Comparison of ENCODE assay signal across 9 cellular contexts in genomic region chr7:94295805-94296204, GRCh38.
A peak's percentile ranks its signal among the peaks of the same experiment; 100 is the strongest.
DNase-seq lines count a peak whose midpoint lies in the region; TF ChIP-seq lines count a peak whose summit lies in the region.
"Had no signal": no experiment of that assay in that cellular context is flagged by ENCODE, and none has a peak within 500 bp of the region (broad histone marks: within the 10 kb centered on the region; RNA-seq: fewer than 3 reads in every experiment).

No MANE protein-coding gene starts in this region.

- DNase-seq in HPDE6-E6E7 (ENCODE audit: extremely low spot score) (peak; percentile 23), SK-N-SH (peak; percentile 39), right atrium auricular region (ENCODE audit: low spot score) (no peak), suprapubic skin (ENCODE audit: low spot score in 2 of 2) (no peak), NCI-H510A (lab: John Stamatoyannopoulos, UW) (no peak), H7 (no peak), NCI-H345 (lab: John Stamatoyannopoulos, UW) (no peak)
- DNase-seq in activated T-cell treated with anti-CD3 and anti-CD28 coated beads, Interleukin-2, amount 50 U/mL, for 48 hours = no peak

- no peak; a peak in 1 of 4 replicates for TF ChIP-seq EP300 in SK-N-SH (IDR thresholded peaks at IDR 0.05; ENCODE audit: borderline replicate concordance in 1 of 2, low read depth in 1 of 2, low read length in 1 of 2)
- no peak for TF ChIP-seq EP300 in suprapubic skin (IDR thresholded peaks at IDR 0.05)

- H3K9me3 ChIP-seq in SK-N-SH (no peaks in the 10 kb centered on the region), right atrium auricular region (no peaks in the 10 kb centered on the region), suprapubic skin (no peaks in the 10 kb centered on the region)
- H3K9me3 ChIP-seq: neutrophil had no signal

- 44% methylated on average over 4 of the region's 4 CpGs for WGBS in SK-N-SH (ENCODE audit: low lambda C conversion rate)
- 36% methylated on average over 4 of the region's 4 CpGs for WGBS in suprapubic skin

- no peak for TF ChIP-seq POLR2A in suprapubic skin (IDR thresholded peaks at IDR 0.05)

- CTCF ChIA-PET in SK-N-SH (lab: Yijun Ruan, JAX) = interaction anchor here (0.5 to 18.6 kb wide), 35 partner anchors 8 to 1232 kb away, joined by 3 to 344 read pairs (median 4); partner anchors contain the start of genes COL1A2 and GNG11

- no peaks in the 10 kb centered on the region for H3K36me3 ChIP-seq in SK-N-SH (replicated peaks in 1 of 2; ENCODE audit: control insufficient read depth in 1 of 2, insufficient read depth in 2 of 2, low read length in 1 of 2)
- H3K36me3 ChIP-seq in right atrium auricular region = no peaks in the 10 kb centered on the region
- H3K36me3 ChIP-seq in suprapubic skin = no peaks in the 10 kb centered on the region
- no peaks in the 10 kb centered on the region for H3K36me3 ChIP-seq in H7 (replicated peaks; ENCODE audit: control insufficient read depth, insufficient read depth, low read length)
- H3K36me3 ChIP-seq: neutrophil had no signal

- H3K79me2 ChIP-seq in SK-N-SH (ENCODE audit: insufficient read depth) = no peaks in the 10 kb centered on the region

- TF ChIP-seq CTCF in SK-N-SH (IDR thresholded peaks at IDR 0.05) (peak; percentile 90), right atrium auricular region (IDR thresholded peaks at IDR 0.05) (peak; percentile 33 to 59), suprapubic skin (IDR thresholded peaks at IDR 0.05) (peak; percentile 37 to 44)

- peak overlapping the region; percentile 44 for H2AFZ ChIP-seq in SK-N-SH (ENCODE audit: low read depth)

- H3K4me2 ChIP-seq in SK-N-SH = 0 out of 2 replicates have a peak overlapping the region, but pooled peaks have one; percentile 20

- H3K9me2 ChIP-seq in SK-N-SH = no peaks in the 10 kb centered on the region

- H3F3A ChIP-seq in SK-N-SH (replicated peaks; ENCODE audit: insufficient read depth) = peaks cover 46% of the 10 kb centered on the region

- H3K27ac ChIP-seq in SK-N-SH (ENCODE audit: low read depth in 2 of 2, low read length in 1 of 2) (peak overlapping the region; percentile 58 to 99; a peak in 3 of 4 replicates), right atrium auricular region (peak overlapping the region; percentile 70 to 89), suprapubic skin (peak overlapping the region; percentile 82)
- H3K27ac ChIP-seq: neutrophil had no signal

- no peaks in the 10 kb centered on the region for H4K20me1 ChIP-seq in SK-N-SH (ENCODE audit: insufficient read depth)

- POLR2A ChIA-PET in SK-N-SH (lab: Yijun Ruan, JAX) = no interaction called here

- H3K4me1 ChIP-seq in SK-N-SH (ENCODE audit: control insufficient read depth in 1 of 2, insufficient read depth in 2 of 2, low read depth in 1 of 2, low read length in 1 of 2) (peaks cover 9 to 47% of the 10 kb centered on the region in 2 experiments), right atrium auricular region (peaks cover 0 to 6% of the 10 kb centered on the region in 2 donors), suprapubic skin (peaks cover 22% of the 10 kb centered on the region)

- no peaks in the 10 kb centered on the region for H3K27me3 ChIP-seq in SK-N-SH (ENCODE audit: insufficient read depth)
- H3K27me3 ChIP-seq in right atrium auricular region = no peaks in the 10 kb centered on the region
- no peaks in the 10 kb centered on the region for H3K27me3 ChIP-seq in suprapubic skin
- no peaks in the 10 kb centered on the region for H3K27me3 ChIP-seq in H7 (ENCODE audit: control insufficient read depth, insufficient read depth, low read length)
- H3K27me3 ChIP-seq: neutrophil had no signal

- peak overlapping the region; percentile 24 for H3K9ac ChIP-seq in SK-N-SH

- H3K4me3 ChIP-seq in SK-N-SH (ENCODE audit: low read depth in 2 of 2, low read length in 1 of 2) = no peak overlapping the region
- H3K4me3 ChIP-seq in right atrium auricular region = peak overlapping the region in 1 of 2 donors; percentile 24
- H3K4me3 ChIP-seq in suprapubic skin = peak overlapping the region; percentile 16
- H3K4me3 ChIP-seq in H7 (ENCODE audit: insufficient read depth, low read depth, low read length) = no peak overlapping the region

- peak; percentile 92 for TF ChIP-seq RAD21 in SK-N-SH (IDR thresholded peaks at IDR 0.05; ENCODE audit: low read length)

TF ChIP-seq in SK-N-SH, 30 proteins besides CTCF, POLR2A, EP300 and RAD21:
- TF ChIP-seq TCF12 (IDR thresholded peaks at IDR 0.05) = peak; percentile 56
- TF ChIP-seq SIN3A (IDR thresholded peaks at IDR 0.05; ENCODE audit: borderline replicate concordance, low read depth, low read length) = no peak
- TF ChIP-seq RXRA (IDR thresholded peaks at IDR 0.05; ENCODE audit: borderline replicate concordance, low read depth) = peak; percentile 50; the same call in 1 of the 2 replicates
- peak; percentile 58 for TF ChIP-seq PBX3 (IDR thresholded peaks at IDR 0.05)
- TF ChIP-seq NRF1 (IDR thresholded peaks at IDR 0.05; ENCODE audit: low read depth, low read length) = 0 out of 2 replicates have a peak, but pooled peaks have one; percentile 10
- peak; percentile 72; the same call in 1 of the 2 replicates for TF ChIP-seq YY1 (IDR thresholded peaks at IDR 0.05; ENCODE audit: low read depth)
- TF ChIP-seq FOXM1 (IDR thresholded peaks at IDR 0.05; ENCODE audit: low read depth) = 0 out of 2 replicates have a peak, but pooled peaks have one; percentile 48
- TF ChIP-seq, protein P1, sequence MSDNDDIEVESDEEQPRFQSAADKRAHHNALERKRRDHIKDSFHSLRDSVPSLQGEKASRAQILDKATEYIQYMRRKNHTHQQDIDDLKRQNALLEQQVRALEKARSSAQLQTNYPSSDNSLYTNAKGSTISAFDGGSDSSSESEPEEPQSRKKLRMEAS (IDR thresholded peaks at IDR 0.05; ENCODE audit: low read depth) = peak; percentile 67; the same call in 1 of the 2 replicates
- peak; percentile 95 for TF ChIP-seq SMC3 (IDR thresholded peaks at IDR 0.05; ENCODE audit: low read depth, low read length)
- TF ChIP-seq TAF1 (IDR thresholded peaks at IDR 0.05; ENCODE audit: borderline replicate concordance, low read depth, low read length) = no peak
- TF ChIP-seq NFIC (IDR thresholded peaks at IDR 0.05; ENCODE audit: borderline replicate concordance) = peak; percentile 63; the same call in 1 of the 2 replicates

Comparison
In these comparisons a context has a peak if more than half of its experiments do, and no peak if none do; other contexts are left out.
1. DNase-seq: peak in HPDE6-E6E7 (single experiment) and SK-N-SH (single experiment); none in right atrium auricular region (single experiment), suprapubic skin (0 of 2), NCI-H510A (single experiment), H7 (single experiment), activated T-cell treated with anti-CD3 and anti-CD28 coated beads, Interleukin-2, amount 50 U/mL, for 48 hours (0 of 2) and NCI-H345 (single experiment).
2. Peak in every context shown above with its lines, with median percentiles within 50 percentile points of each other: H3K27ac ChIP-seq and CTCF ChIP-seq.